In the genomic region with DNA sequence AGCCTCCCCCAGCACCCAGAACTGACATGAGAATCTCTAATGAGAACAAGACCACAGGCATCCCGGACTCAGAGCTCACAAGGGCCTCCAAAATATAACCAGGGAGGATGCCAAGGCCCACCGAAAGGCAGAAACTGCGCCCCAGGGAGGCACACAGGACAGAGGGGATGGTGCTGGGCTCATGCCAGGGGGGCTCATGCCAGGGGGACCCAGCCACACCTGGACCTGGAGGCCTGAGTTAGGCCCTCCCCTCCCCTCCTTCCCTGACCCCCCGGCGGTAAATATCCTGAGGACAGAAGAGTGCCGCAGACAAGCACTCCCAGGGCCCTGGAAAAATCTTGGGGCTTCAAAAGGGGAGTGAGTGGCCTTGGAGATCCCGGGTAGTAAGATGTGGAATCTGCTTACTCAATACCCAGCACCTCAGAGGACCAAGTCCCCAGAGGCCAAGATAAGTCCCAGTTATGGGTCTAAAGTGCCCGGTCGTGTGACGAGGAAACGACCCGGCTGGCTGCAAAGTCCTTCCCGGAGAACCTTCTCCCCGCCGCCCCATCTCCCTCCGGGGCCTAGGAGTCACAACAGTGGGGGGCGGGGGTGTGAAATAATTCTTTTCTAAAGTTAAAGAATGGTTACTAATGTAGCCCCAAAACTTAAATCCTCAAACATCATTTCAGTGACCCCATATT, we compare ENCODE assay signal across 33 cellular contexts. TPM values are rescaled to one million over a fixed set of nuclear protein-coding genes. Genes with fewer than 3 reads are reported as not detected.
DNase-seq lines count a peak whose midpoint lies in the region; ATAC-seq, FAIRE-seq and TF ChIP-seq lines count a peak whose summit lies in the region.
"Had no signal": no experiment of that assay in that cellular context is flagged by ENCODE, and none has a peak within 500 bp of the region (broad histone marks: within the 10 kb centered on the region; RNA-seq: fewer than 3 reads in every experiment).

No MANE protein-coding gene starts in this region.

- no peaks in the 10 kb centered on the region; the same call in 1 of the 2 replicates for H4K20me1 ChIP-seq in GM23338 (replicated peaks; ENCODE audit: insufficient read depth)

- intact Hi-C loops in Right ventricle myocardium superior (cut with DNase I) = no loop called here
- intact Hi-C loops in sciatic nerve (cut with DNase I) = loop anchor here (10.0 kb wide), 1 partner anchor 1847 kb away; a partner anchor contains a TSS

- H3K27me3 ChIP-seq in right atrium auricular region (no peaks in the 10 kb centered on the region), GM23338 (ENCODE audit: insufficient read depth) (no peaks in the 10 kb centered on the region)
- H3K27me3 ChIP-seq: ovary, SJCRH30 had no signal

- H3F3A ChIP-seq in GM23338 (replicated peaks; ENCODE audit: low read depth) = no peaks in the 10 kb centered on the region

- no peak for TF ChIP-seq CTCF in right atrium auricular region (IDR thresholded peaks at IDR 0.05)
- TF ChIP-seq CTCF in GM23338 (conservative IDR thresholded peaks at IDR 0.05; ENCODE audit: low read depth in 2 of 2) = no peak

- H3K27ac ChIP-seq in right atrium auricular region (no peak overlapping the region), GM23338 (ENCODE audit: low read depth) (no peak overlapping the region)
- H3K27ac ChIP-seq: C4-2B, GM23248, ovary, SJCRH30, VCaP had no signal

- DNase-seq in Right ventricle myocardium superior = peak; percentile 29
- no peak for DNase-seq in right atrium auricular region (ENCODE audit: low spot score)
- DNase-seq in islet precursor cell = peak; percentile 25
- DNase-seq in sciatic nerve (ENCODE audit: low spot score) = peak; percentile 45
- DNase-seq in DMS153 treated with DMSO at 0.1 percent for 48 hours (lab: John Stamatoyannopoulos, UW; ENCODE audit: unreplicated experiment) = no peak
- DNase-seq in GM23338 (ENCODE audit: low spot score) = no peak
- DNase-seq in frontal cortex (ENCODE audit: low spot score in 2 of 2) = no peak
- DNase-seq in immature natural killer cell = no peak
- DNase-seq: activated CD4-positive, alpha-beta T cell treated with anti-CD3 and anti-CD28 coated beads for 48 hours; activated CD8-positive, alpha-beta memory T cell treated with anti-CD3 and anti-CD28 coated beads for 24 hours; activated gamma-delta T cell treated with Interleukin-2 at 50 U/mL for 16 hours; caudate nucleus; DMS79 treated with DMSO at 0.1 percent for 48 hours; erythroblast; GDM1; GM23248; HFFc6; kidney glomerular epithelial cell; mesenchymal stem cell; MV-4-11; NCI-H1436; NCI-H226; NCI-H69; SJCRH30; stimulated activated CD4-positive, alpha-beta T cell treated with anti-CD3 and anti-CD28 coated beads, Interleukin-4, amount 100 ng/mL, for 1 hour; SW 1271 had no signal

- H3K36me3 ChIP-seq in right atrium auricular region = peaks cover 59% of the 10 kb centered on the region
- H3K36me3 ChIP-seq in GM23338 (ENCODE audit: insufficient read depth) = no peaks in the 10 kb centered on the region
- H3K36me3 ChIP-seq: ovary, SJCRH30 had no signal

- H3K4me2 ChIP-seq in GM23338 = no peak overlapping the region

- ATAC-seq in Right ventricle myocardium superior (ENCODE audit: poor library complexity) (no peak), sciatic nerve (no peak), GM23338 (no peak)

- H3K4me3 ChIP-seq in right atrium auricular region = no peak overlapping the region
- no peak overlapping the region for H3K4me3 ChIP-seq in GM23338
- H3K4me3 ChIP-seq: GM23248, ovary, SJCRH30 had no signal

- H3K4me1 Mint-ChIP-seq in GM23338 = peaks cover 11% of the 10 kb centered on the region; the same call in 2 of the 3 replicates
- H3K4me1 Mint-ChIP-seq in immature natural killer cell = no peaks in the 10 kb centered on the region
- H3K4me1 Mint-ChIP-seq: activated naive CD8-positive, alpha-beta T cell treated with anti-CD3 and anti-CD28 coated beads, Interleukin-2, amount 10 ng/mL, durations not matched to agents 7 days and 5 days; IgD-negative memory B cell had no signal

- H3K27ac Mint-ChIP-seq in GM23338 = no peak overlapping the region
- no peak overlapping the region for H3K27ac Mint-ChIP-seq in immature natural killer cell
- H3K27ac Mint-ChIP-seq: activated naive CD8-positive, alpha-beta T cell treated with anti-CD3 and anti-CD28 coated beads, Interleukin-2, amount 10 ng/mL, durations not matched to agents 7 days and 5 days; HFFc6; IgD-negative memory B cell; type B pancreatic cell had no signal

- H3K79me2 ChIP-seq in GM23338 (replicated peaks; ENCODE audit: insufficient read depth) = peaks cover 6% of the 10 kb centered on the region

- H3K27me3 Mint-ChIP-seq in GM23338 (ENCODE audit: insufficient read depth, low read depth, poor library complexity) (peaks cover 3% of the 10 kb centered on the region), immature natural killer cell (ENCODE audit: low read depth in 3 of 3) (peaks cover 0 to 3% (median 2%) of the 10 kb centered on the region in 3 donors)
- H3K27me3 Mint-ChIP-seq: activated naive CD8-positive, alpha-beta T cell treated with anti-CD3 and anti-CD28 coated beads, Interleukin-2, amount 10 ng/mL, durations not matched to agents 7 days and 5 days; IgD-negative memory B cell; type B pancreatic cell had no signal

- no peak overlapping the region for H3K4me3 Mint-ChIP-seq in GM23338
- H3K4me3 Mint-ChIP-seq in immature natural killer cell = no peak overlapping the region
- H3K4me3 Mint-ChIP-seq: activated naive CD8-positive, alpha-beta T cell treated with anti-CD3 and anti-CD28 coated beads, Interleukin-2, amount 10 ng/mL, durations not matched to agents 7 days and 5 days; HFFc6; IgD-negative memory B cell; type B pancreatic cell had no signal

- no peak for FAIRE-seq in frontal cortex (lab: Jason Lieb, UNC)
- FAIRE-seq: astrocyte had no signal

- peaks cover 0 to 37% of the 10 kb centered on the region in 2 donors for H3K4me1 ChIP-seq in right atrium auricular region
- H3K4me1 ChIP-seq in GM23338 (ENCODE audit: insufficient read depth) = no peaks in the 10 kb centered on the region
- H3K4me1 ChIP-seq: SJCRH30 had no signal

- H3K9me3 ChIP-seq in right atrium auricular region = no peaks in the 10 kb centered on the region
- H3K9me3 ChIP-seq: ovary, SJCRH30 had no signal

- H3K9me3 Mint-ChIP-seq in GM23338 (no peaks in the 10 kb centered on the region), immature natural killer cell (no peaks in the 10 kb centered on the region)
- H3K9me3 Mint-ChIP-seq: activated naive CD8-positive, alpha-beta T cell treated with anti-CD3 and anti-CD28 coated beads, Interleukin-2, amount 10 ng/mL, durations not matched to agents 7 days and 5 days; HFFc6; IgD-negative memory B cell; type B pancreatic cell had no signal

- H3K9me2 ChIP-seq in GM23338 (ENCODE audit: insufficient read depth) = no peaks in the 10 kb centered on the region

- H2AFZ ChIP-seq in GM23338 = no peak overlapping the region
- H2AFZ ChIP-seq: GM23248 had no signal

- H3K36me3 Mint-ChIP-seq in GM23338 (ENCODE audit: low read depth) = peaks cover 54% of the 10 kb centered on the region
- H3K36me3 Mint-ChIP-seq in immature natural killer cell = no peaks in the 10 kb centered on the region
- H3K36me3 Mint-ChIP-seq: activated naive CD8-positive, alpha-beta T cell treated with anti-CD3 and anti-CD28 coated beads, Interleukin-2, amount 10 ng/mL, durations not matched to agents 7 days and 5 days; IgD-negative memory B cell had no signal

TF ChIP-seq in GM23338, 12 proteins besides CTCF, POLR2A, EP300 and RAD21 (continues in another document):
- TF ChIP-seq CREB1 (CRISPR knock-in tag; IDR thresholded peaks at IDR 0.05; ENCODE audit: low read depth) (no peak), ZNF114 (CRISPR knock-in tag; IDR thresholded peaks at IDR 0.05) (no peak), EZH2phosphoT487 (IDR thresholded peaks at IDR 0.05; ENCODE audit: unreplicated experiment) (no peak)
- TF ChIP-seq, protein P1, sequence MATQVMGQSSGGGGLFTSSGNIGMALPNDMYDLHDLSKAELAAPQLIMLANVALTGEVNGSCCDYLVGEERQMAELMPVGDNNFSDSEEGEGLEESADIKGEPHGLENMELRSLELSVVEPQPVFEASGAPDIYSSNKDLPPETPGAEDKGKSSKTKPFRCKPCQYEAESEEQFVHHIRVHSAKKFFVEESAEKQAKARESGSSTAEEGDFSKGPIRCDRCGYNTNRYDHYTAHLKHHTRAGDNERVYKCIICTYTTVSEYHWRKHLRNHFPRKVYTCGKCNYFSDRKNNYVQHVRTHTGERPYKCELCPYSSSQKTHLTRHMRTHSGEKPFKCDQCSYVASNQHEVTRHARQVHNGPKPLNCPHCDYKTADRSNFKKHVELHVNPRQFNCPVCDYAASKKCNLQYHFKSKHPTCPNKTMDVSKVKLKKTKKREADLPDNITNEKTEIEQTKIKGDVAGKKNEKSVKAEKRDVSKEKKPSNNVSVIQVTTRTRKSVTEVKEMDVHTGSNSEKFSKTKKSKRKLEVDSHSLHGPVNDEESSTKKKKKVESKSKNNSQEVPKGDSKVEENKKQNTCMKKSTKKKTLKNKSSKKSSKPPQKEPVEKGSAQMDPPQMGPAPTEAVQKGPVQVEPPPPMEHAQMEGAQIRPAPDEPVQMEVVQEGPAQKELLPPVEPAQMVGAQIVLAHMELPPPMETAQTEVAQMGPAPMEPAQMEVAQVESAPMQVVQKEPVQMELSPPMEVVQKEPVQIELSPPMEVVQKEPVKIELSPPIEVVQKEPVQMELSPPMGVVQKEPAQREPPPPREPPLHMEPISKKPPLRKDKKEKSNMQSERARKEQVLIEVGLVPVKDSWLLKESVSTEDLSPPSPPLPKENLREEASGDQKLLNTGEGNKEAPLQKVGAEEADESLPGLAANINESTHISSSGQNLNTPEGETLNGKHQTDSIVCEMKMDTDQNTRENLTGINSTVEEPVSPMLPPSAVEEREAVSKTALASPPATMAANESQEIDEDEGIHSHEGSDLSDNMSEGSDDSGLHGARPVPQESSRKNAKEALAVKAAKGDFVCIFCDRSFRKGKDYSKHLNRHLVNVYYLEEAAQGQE (IDR thresholded peaks at IDR 0.05; ENCODE audit: unreplicated experiment) = no peak

RNA-seq across cellular contexts. Expression of a gene that starts 11.9 kb away (rescaled TPM):
- total RNA-seq in Right ventricle myocardium superior (34.5 TPM), right atrium auricular region (10 to 100 TPM; 31.8 to 34.2 TPM), sciatic nerve (36.5 TPM), frontal cortex (42.4 TPM)
- 32.2 and 43.1 TPM in 2 replicates for total RNA-seq in GM23338 (2014; rRNA removed; shearing (Covaris generic))
- polyA plus RNA-seq in GM23338 (2016; fragmentation: Nextera tagmentation; extraction: Ambion mirVana) (35.6 and 39.5 TPM in 2 replicates), immature natural killer cell (under 1 TPM in 2 of 3 donors, not detected in 1; 0.29 to 0.59 TPM)
- polyA plus RNA-seq: IgD-negative memory B cell had no signal

Comparison
In these comparisons a context has a peak if more than half of its experiments do, and no peak if none do; other contexts are left out.
1. DNase-seq: peak in Right ventricle myocardium superior (single experiment), islet precursor cell (single experiment) and sciatic nerve (single experiment); none in right atrium auricular region (single experiment), DMS153 treated with DMSO at 0.1 percent for 48 hours (single experiment), GM23338 (single experiment), frontal cortex (0 of 2) and immature natural killer cell (0 of 3).